ENCODE assay signal across 1 cellular context in genomic region chr2:9226458-9227380, GRCh38.
TF ChIP-seq lines count a peak whose summit lies in the region.

No MANE protein-coding gene starts in this region.

TF ChIP-seq in GM23338, 12 proteins besides CTCF, POLR2A, EP300 and RAD21 (continued from another document):
- TF ChIP-seq EZH2phosphoT487 (IDR thresholded peaks at IDR 0.05; ENCODE audit: unreplicated experiment): no peak
- TF ChIP-seq, protein P1, sequence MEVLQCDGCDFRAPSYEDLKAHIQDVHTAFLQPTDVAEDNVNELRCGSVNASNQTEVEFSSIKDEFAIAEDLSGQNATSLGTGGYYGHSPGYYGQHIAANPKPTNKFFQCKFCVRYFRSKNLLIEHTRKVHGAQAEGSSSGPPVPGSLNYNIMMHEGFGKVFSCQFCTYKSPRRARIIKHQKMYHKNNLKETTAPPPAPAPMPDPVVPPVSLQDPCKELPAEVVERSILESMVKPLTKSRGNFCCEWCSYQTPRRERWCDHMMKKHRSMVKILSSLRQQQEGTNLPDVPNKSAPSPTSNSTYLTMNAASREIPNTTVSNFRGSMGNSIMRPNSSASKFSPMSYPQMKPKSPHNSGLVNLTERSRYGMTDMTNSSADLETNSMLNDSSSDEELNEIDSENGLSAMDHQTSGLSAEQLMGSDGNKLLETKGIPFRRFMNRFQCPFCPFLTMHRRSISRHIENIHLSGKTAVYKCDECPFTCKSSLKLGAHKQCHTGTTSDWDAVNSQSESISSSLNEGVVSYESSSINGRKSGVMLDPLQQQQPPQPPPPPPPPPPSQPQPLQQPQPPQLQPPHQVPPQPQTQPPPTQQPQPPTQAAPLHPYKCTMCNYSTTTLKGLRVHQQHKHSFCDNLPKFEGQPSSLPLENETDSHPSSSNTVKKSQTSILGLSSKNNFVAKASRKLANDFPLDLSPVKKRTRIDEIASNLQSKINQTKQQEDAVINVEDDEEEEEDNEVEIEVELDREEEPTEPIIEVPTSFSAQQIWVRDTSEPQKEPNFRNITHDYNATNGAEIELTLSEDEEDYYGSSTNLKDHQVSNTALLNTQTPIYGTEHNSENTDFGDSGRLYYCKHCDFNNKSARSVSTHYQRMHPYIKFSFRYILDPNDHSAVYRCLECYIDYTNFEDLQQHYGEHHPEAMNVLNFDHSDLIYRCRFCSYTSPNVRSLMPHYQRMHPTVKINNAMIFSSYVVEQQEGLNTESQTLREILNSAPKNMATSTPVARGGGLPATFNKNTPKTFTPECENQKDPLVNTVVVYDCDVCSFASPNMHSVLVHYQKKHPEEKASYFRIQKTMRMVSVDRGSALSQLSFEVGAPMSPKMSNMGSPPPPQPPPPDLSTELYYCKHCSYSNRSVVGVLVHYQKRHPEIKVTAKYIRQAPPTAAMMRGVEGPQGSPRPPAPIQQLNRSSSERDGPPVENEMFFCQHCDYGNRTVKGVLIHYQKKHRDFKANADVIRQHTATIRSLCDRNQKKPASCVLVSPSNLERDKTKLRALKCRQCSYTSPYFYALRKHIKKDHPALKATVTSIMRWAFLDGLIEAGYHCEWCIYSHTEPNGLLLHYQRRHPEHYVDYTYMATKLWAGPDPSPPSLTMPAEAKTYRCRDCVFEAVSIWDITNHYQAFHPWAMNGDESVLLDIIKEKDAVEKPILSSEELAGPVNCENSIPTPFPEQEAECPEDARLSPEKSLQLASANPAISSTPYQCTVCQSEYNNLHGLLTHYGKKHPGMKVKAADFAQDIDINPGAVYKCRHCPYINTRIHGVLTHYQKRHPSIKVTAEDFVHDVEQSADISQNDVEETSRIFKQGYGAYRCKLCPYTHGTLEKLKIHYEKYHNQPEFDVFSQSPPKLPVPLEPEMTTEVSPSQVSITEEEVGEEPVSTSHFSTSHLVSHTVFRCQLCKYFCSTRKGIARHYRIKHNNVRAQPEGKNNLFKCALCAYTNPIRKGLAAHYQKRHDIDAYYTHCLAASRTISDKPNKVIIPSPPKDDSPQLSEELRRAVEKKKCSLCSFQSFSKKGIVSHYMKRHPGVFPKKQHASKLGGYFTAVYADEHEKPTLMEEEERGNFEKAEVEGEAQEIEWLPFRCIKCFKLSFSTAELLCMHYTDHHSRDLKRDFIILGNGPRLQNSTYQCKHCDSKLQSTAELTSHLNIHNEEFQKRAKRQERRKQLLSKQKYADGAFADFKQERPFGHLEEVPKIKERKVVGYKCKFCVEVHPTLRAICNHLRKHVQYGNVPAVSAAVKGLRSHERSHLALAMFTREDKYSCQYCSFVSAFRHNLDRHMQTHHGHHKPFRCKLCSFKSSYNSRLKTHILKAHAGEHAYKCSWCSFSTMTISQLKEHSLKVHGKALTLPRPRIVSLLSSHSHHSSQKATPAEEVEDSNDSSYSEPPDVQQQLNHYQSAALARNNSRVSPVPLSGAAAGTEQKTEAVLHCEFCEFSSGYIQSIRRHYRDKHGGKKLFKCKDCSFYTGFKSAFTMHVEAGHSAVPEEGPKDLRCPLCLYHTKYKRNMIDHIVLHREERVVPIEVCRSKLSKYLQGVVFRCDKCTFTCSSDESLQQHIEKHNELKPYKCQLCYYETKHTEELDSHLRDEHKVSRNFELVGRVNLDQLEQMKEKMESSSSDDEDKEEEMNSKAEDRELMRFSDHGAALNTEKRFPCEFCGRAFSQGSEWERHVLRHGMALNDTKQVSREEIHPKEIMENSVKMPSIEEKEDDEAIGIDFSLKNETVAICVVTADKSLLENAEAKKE (CRISPR knock-in tag; IDR thresholded peaks at IDR 0.05): no peak
- no peak for TF ChIP-seq JUNB (IDR thresholded peaks at IDR 0.05; ENCODE audit: unreplicated experiment)
- no peak for TF ChIP-seq ETS1 (IDR thresholded peaks at IDR 0.05)
- TF ChIP-seq STAT1 (IDR thresholded peaks at IDR 0.05; ENCODE audit: unreplicated experiment): no peak
TF ChIP-seq in GM23338: peak in this region for 0.
